Comparison of ENCODE assay signal across 14 cellular contexts in the genomic region with DNA sequence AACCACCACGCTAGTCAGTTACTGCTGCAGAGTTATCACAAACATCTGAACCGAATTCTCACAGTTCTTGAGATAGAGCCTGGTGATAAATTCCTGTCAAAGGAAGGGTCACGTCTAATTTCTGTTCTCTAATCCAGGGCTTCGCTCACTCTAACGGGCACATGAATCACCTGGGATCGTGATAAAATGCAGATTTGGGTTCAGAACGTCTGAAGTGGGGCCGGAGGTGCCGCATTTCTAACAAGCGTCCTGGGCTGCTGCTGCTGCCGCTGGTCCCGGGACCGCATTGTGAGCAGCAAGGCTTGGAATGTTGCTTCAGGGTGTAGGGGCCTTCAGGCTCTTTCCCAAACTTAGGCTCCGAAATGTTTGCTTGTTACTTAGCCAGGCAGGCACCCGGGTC.
DNase-seq lines count a peak whose midpoint lies in the region; ATAC-seq and TF ChIP-seq lines count a peak whose summit lies in the region.
"Had no signal": no experiment of that assay in that cellular context is flagged by ENCODE, and none has a peak within 500 bp of the region (broad histone marks: within the 10 kb centered on the region; RNA-seq: fewer than 3 reads in every experiment).

No MANE protein-coding gene starts in this region.

- H3K4me3 ChIP-seq in NT2/D1 (ENCODE audit: insufficient read length, low read depth) (no peak overlapping the region), hepatocyte (no peak overlapping the region), neural progenitor cell (no peak overlapping the region)
- H3K4me3 ChIP-seq: BLaER1 treated with 17β-estradiol and CSF1 and Interleukin-3, amounts not matched to agents 10 nM and 100 nM had no signal

- peaks cover 13% of the 10 kb centered on the region for H3K4me1 Mint-ChIP-seq in neural progenitor cell
- H3K4me1 Mint-ChIP-seq in effector memory CD8-positive, alpha-beta T cell (ENCODE audit: low read depth in 2 of 2): peaks cover 5 to 9% of the 10 kb centered on the region in 2 donors

- TF ChIP-seq CTCF in hepatocyte (IDR thresholded peaks at IDR 0.05; ENCODE audit: poor library complexity): no peak
- no peak for TF ChIP-seq CTCF in neural progenitor cell (IDR thresholded peaks at IDR 0.05)

- H4K20me1 ChIP-seq in hepatocyte (ENCODE audit: insufficient read depth, poor library complexity, severe bottlenecking) (no peaks in the 10 kb centered on the region), neural progenitor cell (ENCODE audit: low read depth) (no peaks in the 10 kb centered on the region)
- H4K20me1 ChIP-seq: BLaER1 treated with 17β-estradiol and CSF1 and Interleukin-3, amounts not matched to agents 10 nM and 100 nM had no signal

- no peaks in the 10 kb centered on the region for H3K36me3 Mint-ChIP-seq in neural progenitor cell
- peaks cover 1% of the 10 kb centered on the region for H3K36me3 Mint-ChIP-seq in effector memory CD8-positive, alpha-beta T cell (ENCODE audit: insufficient read depth)

- no peaks in the 10 kb centered on the region for H3K9me3 Mint-ChIP-seq in neural progenitor cell
- H3K9me3 Mint-ChIP-seq in effector memory CD8-positive, alpha-beta T cell: no peaks in the 10 kb centered on the region

- no peaks in the 10 kb centered on the region for H3K27me3 ChIP-seq in NT2/D1 (ENCODE audit: insufficient read depth, insufficient read length)
- H3K27me3 ChIP-seq in hepatocyte: peaks cover 2% of the 10 kb centered on the region
- no peaks in the 10 kb centered on the region for H3K27me3 ChIP-seq in neural progenitor cell

- H3K79me2 ChIP-seq in hepatocyte (no peaks in the 10 kb centered on the region), neural progenitor cell (ENCODE audit: low read depth) (no peaks in the 10 kb centered on the region)

- H3K27me3 Mint-ChIP-seq in neural progenitor cell (ENCODE audit: insufficient read depth, low read depth): peaks cover 10% of the 10 kb centered on the region
- peaks cover 11 to 20% of the 10 kb centered on the region in 2 donors for H3K27me3 Mint-ChIP-seq in effector memory CD8-positive, alpha-beta T cell

- H3K36me3 ChIP-seq in NT2/D1 (ENCODE audit: insufficient read depth, insufficient read length, low read length) (no peaks in the 10 kb centered on the region), hepatocyte (replicated peaks; ENCODE audit: insufficient read depth, low read depth) (no peaks in the 10 kb centered on the region), neural progenitor cell (no peaks in the 10 kb centered on the region)
- H3K36me3 ChIP-seq: BLaER1 treated with 17β-estradiol and CSF1 and Interleukin-3, amounts not matched to agents 10 nM and 100 nM had no signal

- H3K27ac ChIP-seq in hepatocyte (no peak overlapping the region), neural progenitor cell (no peak overlapping the region)
- H3K27ac ChIP-seq: BLaER1 treated with 17β-estradiol and CSF1 and Interleukin-3, amounts not matched to agents 10 nM and 100 nM had no signal

- H3K9ac ChIP-seq in NT2/D1 (ENCODE audit: insufficient read length, low read depth): peak overlapping the region; percentile 66
- no peak overlapping the region for H3K9ac ChIP-seq in neural progenitor cell
- H3K9ac ChIP-seq: BLaER1 treated with 17β-estradiol and CSF1 and Interleukin-3, amounts not matched to agents 10 nM and 100 nM had no signal

- H3K4me1 ChIP-seq in NT2/D1 (ENCODE audit: insufficient read depth, insufficient read length) (peaks cover 9% of the 10 kb centered on the region), hepatocyte (ENCODE audit: insufficient read depth) (peaks cover 9% of the 10 kb centered on the region), neural progenitor cell (no peaks in the 10 kb centered on the region)

- no peak for ATAC-seq in effector memory CD8-positive, alpha-beta T cell (replicated peaks)

- 25% methylated on average over 15 of the region's 15 CpGs for WGBS in hepatocyte (ENCODE audit: low lambda C conversion rate, missing lambda C conversion rate)

- no peaks in the 10 kb centered on the region for H3K9me3 ChIP-seq in NT2/D1 (ENCODE audit: insufficient read depth, low read length)
- no peaks in the 10 kb centered on the region for H3K9me3 ChIP-seq in hepatocyte (ENCODE audit: low read depth)
- no peaks in the 10 kb centered on the region for H3K9me3 ChIP-seq in neural progenitor cell (ENCODE audit: low read depth)

- no peaks in the 10 kb centered on the region for H3F3A ChIP-seq in neural progenitor cell (ENCODE audit: low read depth)

- peak; percentile 53 for DNase-seq in EL
- DNase-seq in NT2/D1 (ENCODE audit: low read depth, low spot score): no peak
- no peak for DNase-seq in hepatocyte (ENCODE audit: low spot score)
- DNase-seq in neural progenitor cell (ENCODE audit: low spot score): peak; percentile 56
- DNase-seq in kidney glomerular epithelial cell (lab: John Stamatoyannopoulos, UW): no peak
- DNase-seq in effector memory CD8-positive, alpha-beta T cell: no peak
- no peak for DNase-seq in stimulated activated CD8-positive, alpha-beta memory T cell treated with anti-CD3 and anti-CD28 coated beads, Interleukin-4, amount 100 ng/mL, for 48 hours
- DNase-seq in activated effector memory CD4-positive, alpha-beta T cell treated with Interleukin-2 at 50 U/mL for 16 hours: no peak
- DNase-seq: GOT3, Kasumi-1, NCI-H1417 treated with DMSO at 0.1 percent for 48 hours, NCI-H2029, NCI-H524 had no signal

- peak overlapping the region; percentile 41 for H3K4me2 ChIP-seq in hepatocyte
- peak overlapping the region; percentile 20 for H3K4me2 ChIP-seq in neural progenitor cell
- H3K4me2 ChIP-seq: BLaER1 treated with 17β-estradiol and CSF1 and Interleukin-3, amounts not matched to agents 10 nM and 100 nM had no signal

- H3K27ac Mint-ChIP-seq in neural progenitor cell: no peak overlapping the region
- H3K27ac Mint-ChIP-seq in effector memory CD8-positive, alpha-beta T cell: no peak overlapping the region

- no peak overlapping the region for H2AFZ ChIP-seq in hepatocyte
- peak overlapping the region; percentile 81 for H2AFZ ChIP-seq in neural progenitor cell (replicated peaks)

- H3K9me2 ChIP-seq in hepatocyte (replicated peaks; ENCODE audit: insufficient read depth): no peaks in the 10 kb centered on the region

- H3K4me3 Mint-ChIP-seq in neural progenitor cell: no peak overlapping the region
- no peak overlapping the region for H3K4me3 Mint-ChIP-seq in effector memory CD8-positive, alpha-beta T cell

Comparison
In these comparisons a context has a peak if more than half of its experiments do, and no peak if none do; other contexts are left out.
1. DNase-seq: peak in EL (single experiment) and neural progenitor cell (single experiment); none in NT2/D1 (single experiment), hepatocyte (single experiment), kidney glomerular epithelial cell (single experiment), effector memory CD8-positive, alpha-beta T cell (0 of 3), stimulated activated CD8-positive, alpha-beta memory T cell treated with anti-CD3 and anti-CD28 coated beads, Interleukin-4, amount 100 ng/mL, for 48 hours (single experiment) and activated effector memory CD4-positive, alpha-beta T cell treated with Interleukin-2 at 50 U/mL for 16 hours (single experiment).